8 cellular contexts compared by ENCODE assay signal in the genomic region with DNA sequence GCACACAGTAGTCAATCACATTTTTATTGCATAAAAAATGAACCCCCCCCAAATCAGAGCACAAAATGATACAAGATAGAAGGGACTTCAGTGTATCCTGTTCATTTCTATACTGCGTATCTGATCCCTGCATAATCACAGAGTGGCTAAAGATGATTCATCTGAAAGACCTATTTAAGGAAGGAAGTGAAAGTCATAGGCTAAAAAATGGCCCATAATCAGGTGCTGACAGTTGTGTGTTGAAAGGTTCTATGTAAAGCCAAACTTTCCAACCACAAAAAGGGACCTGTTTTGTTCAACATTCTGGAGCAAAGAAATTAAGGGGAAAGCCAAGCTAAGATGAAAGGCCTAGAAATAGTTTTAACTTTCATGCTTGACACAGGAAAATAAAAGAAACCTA.
A peak's percentile ranks its signal among the peaks of the same experiment; 100 is the strongest.
DNase-seq lines count a peak whose midpoint lies in the region; ATAC-seq and TF ChIP-seq lines count a peak whose summit lies in the region.

No MANE protein-coding gene starts in this region.

- TF ChIP-seq CTCF in AG10803 (conservative IDR thresholded peaks at IDR 0.05; ENCODE audit: low read length) (no peak), mucosa of descending colon (IDR thresholded peaks at IDR 0.05) (no peak)

- peak; percentile 75 for DNase-seq in AG10803 (ENCODE audit: low read depth)
- DNase-seq in SIG-M5 treated with dmso at 0.1 percent for 504 hours (lab: John Stamatoyannopoulos, UW; ENCODE audit: unreplicated experiment): peak; percentile 82
- no peak for DNase-seq in mucosa of descending colon
- DNase-seq in central memory CD4-positive, alpha-beta T cell: no peak
- DNase-seq in DMS79 treated with DMSO at 0.1 percent for 48 hours (lab: John Stamatoyannopoulos, UW): no peak
- DNase-seq in SHP77 (lab: John Stamatoyannopoulos, UW): no peak

- ATAC-seq in GM18909 (IDR thresholded peaks at IDR 0.05; ENCODE audit: poor library complexity, unreplicated experiment) (peak; percentile 88), HG03064 (IDR thresholded peaks at IDR 0.05; ENCODE audit: low read depth, unreplicated experiment) (peak; percentile 83), mucosa of descending colon (peak; percentile 64)

- H3K36me3 ChIP-seq in mucosa of descending colon (ENCODE audit: low read depth): no peaks in the 10 kb centered on the region

- H3K4me1 ChIP-seq in mucosa of descending colon (ENCODE audit: low read depth): no peaks in the 10 kb centered on the region

- H3K9me3 ChIP-seq in mucosa of descending colon: no peaks in the 10 kb centered on the region

- no peak overlapping the region for H3K4me3 ChIP-seq in AG10803 (ENCODE audit: low read length)
- no peak overlapping the region for H3K4me3 ChIP-seq in mucosa of descending colon

- intact Hi-C loops in mucosa of descending colon (cut with DNase I, micrococcal nuclease): no loop called here

Comparison
In these comparisons a context has a peak if more than half of its experiments do, and no peak if none do; other contexts are left out.
1. DNase-seq: peak in AG10803 (single experiment) and SIG-M5 treated with dmso at 0.1 percent for 504 hours (single experiment); none in mucosa of descending colon (0 of 3), central memory CD4-positive, alpha-beta T cell (single experiment), DMS79 treated with DMSO at 0.1 percent for 48 hours (single experiment) and SHP77 (0 of 2).
2. Peak in every context shown above with its lines, with median percentiles within 50 percentile points of each other: ATAC-seq.